11 cellular contexts compared by ENCODE assay signal in genomic region chr9:113620016-113620376, GRCh38.
DNase-seq lines count a peak whose midpoint lies in the region; ATAC-seq, FAIRE-seq and TF ChIP-seq lines count a peak whose summit lies in the region.
"Had no signal": no experiment of that assay in that cellular context is flagged by ENCODE, and none has a peak within 500 bp of the region (broad histone marks: within the 10 kb centered on the region; RNA-seq: fewer than 3 reads in every experiment).

No MANE protein-coding gene starts in this region.

- peaks cover 0 to 7% of the 10 kb centered on the region in 2 donors for H3K27me3 Mint-ChIP-seq in CD4-positive, alpha-beta memory T cell

- ATAC-seq in A549 (peak in 1 of 2 experiments; percentile 46; a peak in 3 of 6 replicates), IMR-90 (ENCODE audit: low read depth) (no peak), HG02870 (IDR thresholded peaks at IDR 0.05; ENCODE audit: unreplicated experiment) (no peak)
- ATAC-seq: activated CD8-positive, alpha-beta T cell treated with anti-CD3 and anti-CD28 coated beads for 36 hours had no signal

- H3K79me2 ChIP-seq in osteoblast (ENCODE audit: insufficient read depth, low read length) = peaks cover 9% of the 10 kb centered on the region

- H3K4ac ChIP-seq in IMR-90 (ENCODE audit: low read depth, low read length) = peak overlapping the region; percentile 92

- no peak for DNase-seq in A549 (ENCODE audit: low read depth in 1 of 2, low spot score in 1 of 2)
- DNase-seq in IMR-90 = no peak
- no peak for DNase-seq in esophagus squamous epithelium (lab: John Stamatoyannopoulos, UW)
- DNase-seq in osteoblast (ENCODE audit: insufficient read length, low spot score, missing footprints) = no peak
- DNase-seq in iPS-NIHi11 (ENCODE audit: low spot score) = no peak
- no peak for DNase-seq in CD4-positive, alpha-beta memory T cell
- DNase-seq in GM13977 (ENCODE audit: low spot score) = no peak
- DNase-seq: activated CD8-positive, alpha-beta T cell treated with anti-CD3 and anti-CD28 coated beads for 36 hours; RPMI8226 had no signal

- WGBS in A549 (ENCODE audit: missing lambda C conversion rate) = 77% methylated on average over 7 of the region's 7 CpGs
- 83% methylated on average over 6 of the region's 7 CpGs; no CpG with 5 or more reads in 1 of the 2 experiments for WGBS in IMR-90 (ENCODE audit: extremely low coverage in 2 of 2, insufficient read length in 1 of 2), 2 experiments
- WGBS in esophagus squamous epithelium, 2 donors = 0 to 67% methylated on average over 1 to 6 of the region's 7 CpGs

- peak overlapping the region; percentile 26 for H2AK9ac ChIP-seq in IMR-90 (replicated peaks; ENCODE audit: low read depth, low read length, poor library complexity)

- H3K27me3 ChIP-seq in IMR-90 (ENCODE audit: control insufficient read depth, insufficient read depth, low read length) (no peaks in the 10 kb centered on the region), esophagus squamous epithelium (peaks cover 0 to 10% (median 0%) of the 10 kb centered on the region in 4 donors), osteoblast (ENCODE audit: insufficient read depth, low read length) (no peaks in the 10 kb centered on the region)
- no peaks in the 10 kb centered on the region for H3K27me3 ChIP-seq in CD4-positive, alpha-beta memory T cell (ENCODE audit: insufficient read depth, low read length)

- H3K9me1 ChIP-seq in IMR-90 (ENCODE audit: insufficient read depth, low read length) = peaks cover 36% of the 10 kb centered on the region

- TF ChIP-seq POLR2A in A549 (IDR thresholded peaks at IDR 0.05; ENCODE audit: low read length) (no peak), IMR-90 (IDR thresholded peaks at IDR 0.05; ENCODE audit: low read depth, low read length) (no peak), esophagus squamous epithelium (IDR thresholded peaks at IDR 0.05) (no peak)

- H3K4me3 ChIP-seq in A549 (no peak overlapping the region), IMR-90 (ENCODE audit: insufficient read depth, low read depth, low read length) (no peak overlapping the region), esophagus squamous epithelium (no peak overlapping the region), osteoblast (ENCODE audit: insufficient read depth, low read length) (peak overlapping the region; percentile 38)
- no peak overlapping the region for H3K4me3 ChIP-seq in CD4-positive, alpha-beta memory T cell (ENCODE audit: low read length in 2 of 2)

- FAIRE-seq in A549 (lab: Jason Lieb, UNC) = no peak
- FAIRE-seq: GM12892 had no signal

- dilution Hi-C loops in IMR-90 (cut with HindIII; ENCODE audit: low sequenced_read_pairs, unreplicated experiment) = no loop called here

- peak overlapping the region; percentile 94 for H2BK20ac ChIP-seq in IMR-90 (ENCODE audit: low read depth, low read length)

- H3K9me3 ChIP-seq in A549 (no peaks in the 10 kb centered on the region), IMR-90 (ENCODE audit: control insufficient read depth, insufficient read depth, low read length) (no peaks in the 10 kb centered on the region), esophagus squamous epithelium (no peaks in the 10 kb centered on the region), osteoblast (ENCODE audit: low read depth, low read length) (no peaks in the 10 kb centered on the region)
- H3K9me3 ChIP-seq in CD4-positive, alpha-beta memory T cell (ENCODE audit: control insufficient read depth in 1 of 2, low read length in 2 of 2) = no peaks in the 10 kb centered on the region

- H3K56ac ChIP-seq in IMR-90 (ENCODE audit: extremely low read depth, insufficient read depth, low read length) = peak overlapping the region; percentile 77; the same call in 1 of the 2 replicates

- peak overlapping the region; percentile 38 for H4K5ac ChIP-seq in IMR-90 (ENCODE audit: low read depth, low read length)

- in situ Hi-C loops in IMR-90 (cut with MboI; ENCODE audit: low sequenced_read_pairs) = no loop called here
- in situ Hi-C loops in GM13977 (cut with MboI; ENCODE audit: low pct_unique_long_range_greater_than_20kb, low sequenced_read_pairs, unreplicated experiment) = no loop called here

- H2AFZ ChIP-seq in IMR-90 (replicated peaks; ENCODE audit: low read length, poor library complexity) (peak overlapping the region; percentile 82), osteoblast (ENCODE audit: low read length) (peak overlapping the region; percentile 27)

- H3K36me3 ChIP-seq in IMR-90 (ENCODE audit: control insufficient read depth, insufficient read depth, low read length) (no peaks in the 10 kb centered on the region), esophagus squamous epithelium (no peaks in the 10 kb centered on the region), osteoblast (ENCODE audit: insufficient read depth, low read length) (no peaks in the 10 kb centered on the region)
- no peaks in the 10 kb centered on the region for H3K36me3 ChIP-seq in CD4-positive, alpha-beta memory T cell (ENCODE audit: insufficient read depth, low read length)

- H3K4me2 ChIP-seq in A549 = peak overlapping the region; percentile 83
- H3K4me2 ChIP-seq in IMR-90 (ENCODE audit: low read depth, low read length) = no peak overlapping the region; the same call in 1 of the 2 replicates
- H3K4me2 ChIP-seq in osteoblast (ENCODE audit: insufficient read depth, low read length) = peak overlapping the region; percentile 73

- no peaks in the 10 kb centered on the region for H3K9me3 Mint-ChIP-seq in CD4-positive, alpha-beta memory T cell
- H3K9me3 Mint-ChIP-seq: activated CD8-positive, alpha-beta T cell treated with anti-CD3 and anti-CD28 coated beads for 36 hours had no signal

- H3K9ac ChIP-seq in IMR-90 (ENCODE audit: low read depth, low read length) = peak overlapping the region; percentile 16

- H4K8ac ChIP-seq in IMR-90 (ENCODE audit: low read depth in 2 of 2, low read length in 2 of 2) = peak overlapping the region; percentile 83 to 98

- H3K4me1 Mint-ChIP-seq in CD4-positive, alpha-beta memory T cell = peaks cover 0 to 5% (median 2%) of the 10 kb centered on the region in 4 donors

- H4K91ac ChIP-seq in IMR-90 (ENCODE audit: insufficient read depth, low read depth, low read length) = peak overlapping the region; percentile 93

- H2BK15ac ChIP-seq in IMR-90 (ENCODE audit: low read depth, low read length) = peak overlapping the region; percentile 96

- H3K23ac ChIP-seq in IMR-90 (ENCODE audit: low read depth, low read length) = peak overlapping the region; percentile 87; the same call in 1 of the 2 replicates

- H3K18ac ChIP-seq in IMR-90 (ENCODE audit: low read depth, low read length) = peak overlapping the region; percentile 72

- TF ChIP-seq EP300 in A549 (IDR thresholded peaks at IDR 0.05) = no peak

- CTCF ChIA-PET in A549 (lab: Yijun Ruan, JAX) = interaction anchor here (1.1 to 10.9 kb wide), 4 partner anchors 14 to 36 kb away, joined by 3 to 120 read pairs (median 6); no protein-coding TSS in a partner anchor
- CTCF ChIA-PET in IMR-90 (lab: Yijun Ruan, JAX) = interaction anchor here (0.6 kb wide), 1 partner anchor 11 kb away, joined by 5 read pairs; no protein-coding TSS in a partner anchor
- CTCF ChIA-PET in CD4-positive, alpha-beta memory T cell (lab: Charles Lee; ENCODE audit: partially characterized antibody) = no interaction called here

- intact Hi-C loops in IMR-90 (cut with micrococcal nuclease) (loop anchor here (2.0 kb wide), 3 partner anchors 17 to 35 kb away; no protein-coding TSS in a partner anchor), esophagus squamous epithelium (cut with DNase I) (no loop called here)
- intact Hi-C loops in CD4-positive, alpha-beta memory T cell (cut with micrococcal nuclease) = no loop called here

- H3K27ac Mint-ChIP-seq in CD4-positive, alpha-beta memory T cell = no peak overlapping the region

- no peaks in the 10 kb centered on the region for H3K36me3 Mint-ChIP-seq in CD4-positive, alpha-beta memory T cell

- TF ChIP-seq CTCF in A549 (IDR thresholded peaks at IDR 0.05) (no peak), IMR-90 (conservative IDR thresholded peaks at IDR 0.05; ENCODE audit: low read depth, low read length) (no peak), esophagus squamous epithelium (IDR thresholded peaks at IDR 0.05) (no peak), osteoblast (IDR thresholded peaks at IDR 0.05; ENCODE audit: extremely low read depth, low read depth, low read length) (no peak), GM13977 (IDR thresholded peaks at IDR 0.05; ENCODE audit: extremely low read depth, insufficient read depth, missing control alignments) (no peak)

- BruUV-seq in IMR-90 (replicated peaks; lab: Mats Ljungman, UMichigan) = no TSS peak

- H2BK120ac ChIP-seq in IMR-90 (ENCODE audit: low read depth, low read length) = peak overlapping the region; percentile 99

- H3K79me1 ChIP-seq in IMR-90 (ENCODE audit: low read depth in 1 of 2, low read length in 2 of 2) = peaks cover 5 to 13% of the 10 kb centered on the region in 2 experiments; a peak in 3 of 4 replicates

- no peak overlapping the region for H3K4me3 Mint-ChIP-seq in CD4-positive, alpha-beta memory T cell

- peaks cover 43% of the 10 kb centered on the region for H3K4me1 ChIP-seq in A549
- H3K4me1 ChIP-seq in IMR-90 (ENCODE audit: control insufficient read depth, insufficient read depth, low read length) = peaks cover 40% of the 10 kb centered on the region
- H3K4me1 ChIP-seq in esophagus squamous epithelium = peaks cover 4 to 54% (median 27%) of the 10 kb centered on the region in 3 donors
- peaks cover 66% of the 10 kb centered on the region for H3K4me1 ChIP-seq in osteoblast (ENCODE audit: insufficient read depth, low read length)
- no peaks in the 10 kb centered on the region for H3K4me1 ChIP-seq in CD4-positive, alpha-beta memory T cell (ENCODE audit: insufficient read depth, low read length)

- peak overlapping the region; percentile 86 to 92 for H3K27ac ChIP-seq in A549
- peak overlapping the region; percentile 96 for H3K27ac ChIP-seq in IMR-90 (ENCODE audit: insufficient read depth, low read length)
- H3K27ac ChIP-seq in esophagus squamous epithelium = peak overlapping the region in 3 of 4 donors; percentile 42 to 90 (median 75)
- peak overlapping the region; percentile 99 for H3K27ac ChIP-seq in osteoblast (ENCODE audit: low read depth, low read length)
- no peak overlapping the region for H3K27ac ChIP-seq in CD4-positive, alpha-beta memory T cell (ENCODE audit: low read depth, low read length)

- H3K14ac ChIP-seq in IMR-90 (replicated peaks; ENCODE audit: low read depth, low read length) = peak overlapping the region; percentile 83

- TF ChIP-seq RAD21 in A549 (conservative IDR thresholded peaks at IDR 0.05 in 1 of 2, IDR thresholded peaks at IDR 0.05 in 1 of 2) (no peak), IMR-90 (IDR thresholded peaks at IDR 0.05; ENCODE audit: low read length) (no peak)

- POLR2A ChIA-PET in A549 (lab: Yijun Ruan, JAX) = no interaction called here
- POLR2A ChIA-PET in IMR-90 (lab: Charles Lee; ENCODE audit: unreplicated experiment) = no interaction called here
- POLR2A ChIA-PET in CD4-positive, alpha-beta memory T cell (lab: Charles Lee; ENCODE audit: partially characterized antibody) = no interaction called here

- H4K20me1 ChIP-seq in IMR-90 (ENCODE audit: insufficient read depth, low read length) (no peaks in the 10 kb centered on the region), osteoblast (ENCODE audit: insufficient read depth, low read length) (no peaks in the 10 kb centered on the region)

- H2AK5ac ChIP-seq in IMR-90 (ENCODE audit: low read depth, low read length) = peak overlapping the region; percentile 98

- peak overlapping the region; percentile 59 for H2BK5ac ChIP-seq in IMR-90 (ENCODE audit: low read depth, low read length, poor library complexity, severe bottlenecking)

TF ChIP-seq in IMR-90, 13 proteins besides CTCF, POLR2A, EP300 and RAD21 (continues in another document):
- TF ChIP-seq MAZ (IDR thresholded peaks at IDR 0.05; ENCODE audit: borderline replicate concordance, low read depth, low read length) = no peak
